In the genomic region with DNA sequence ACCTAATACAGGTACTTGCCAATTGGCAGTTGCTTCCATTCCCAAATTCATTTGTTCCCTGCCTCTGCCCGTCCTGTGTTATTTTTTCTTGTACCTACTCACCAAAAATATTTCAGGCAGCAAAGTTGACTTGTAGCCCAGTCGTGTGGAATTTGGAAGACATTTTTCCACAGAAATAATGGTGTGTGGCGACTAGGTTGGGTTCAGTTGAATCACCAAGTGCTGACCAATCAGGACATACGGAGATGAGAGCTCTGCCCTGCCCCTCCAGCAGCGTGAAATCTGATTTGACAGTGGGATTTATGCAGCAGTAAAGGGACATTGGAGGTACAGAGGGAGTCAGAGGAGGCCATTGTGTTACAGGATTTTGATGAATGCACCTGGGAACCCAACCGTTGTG, we compare ENCODE assay signal across 18 cellular contexts.
"Had no signal": no experiment of that assay in that cellular context is flagged by ENCODE, and none has a peak within 500 bp of the region (broad histone marks: within the 10 kb centered on the region; RNA-seq: fewer than 3 reads in every experiment).

No MANE protein-coding gene starts in this region.

- H3K9me3 ChIP-seq: colonic mucosa, heart left ventricle, neutrophil, testis, tibial nerve, uterus had no signal

- H3K9me3 Mint-ChIP-seq: natural killer cell had no signal

- H3K4me3 ChIP-seq: cardiac muscle cell, colonic mucosa, heart left ventricle, skin epidermis, testis, tibial nerve, uterus had no signal

- H3K27ac ChIP-seq: cardiac muscle cell, colonic mucosa, heart left ventricle, neutrophil, testis had no signal

- H3K27ac Mint-ChIP-seq: natural killer cell had no signal

- H3K4me1 ChIP-seq: colonic mucosa, uterus had no signal

- H3K27me3 ChIP-seq: cardiac muscle cell, colonic mucosa, heart left ventricle, neutrophil, testis, tibial nerve, uterus had no signal

- ATAC-seq: heart left ventricle; left colon; natural killer cell; sciatic nerve; stimulated activated naive CD8-positive, alpha-beta T cell treated with anti-CD3 and anti-CD28 coated beads, Interleukin-15, Interleukin-2, amounts not matched to agents 100 U/mL and 50 U/mL, for 24 hours had no signal

- H3K4me3 Mint-ChIP-seq: natural killer cell had no signal

- H3K36me3 Mint-ChIP-seq: natural killer cell had no signal

- H3K36me3 ChIP-seq: cardiac muscle cell, colonic mucosa, heart left ventricle, neutrophil, tibial nerve, uterus had no signal

- DNase-seq: colonic mucosa; dermis blood vessel endothelial cell; effector CD4-positive, alpha-beta T cell; foreskin melanocyte; heart left ventricle; hippocampal formation; left colon; mammary epithelial cell; natural killer cell; stimulated activated CD4-positive, alpha-beta T cell treated with anti-CD3 and anti-CD28 coated beads, Interleukin-12 subunit alpha, Interleukin-12 subunit beta, amount 100 ng/mL, for 4 hours; stimulated activated naive CD8-positive, alpha-beta T cell treated with anti-CD3 and anti-CD28 coated beads, Interleukin-15, Interleukin-2, amounts not matched to agents 100 U/mL and 50 U/mL, for 24 hours; testis; uterus had no signal
